1 cellular context compared by ENCODE assay signal in genomic region chr2:1310202-1310601, GRCh38.
TF ChIP-seq lines count a peak whose summit lies in the region.

No MANE protein-coding gene starts in this region.

TF ChIP-seq in H1, 55 proteins besides CTCF, POLR2A, EP300 and RAD21:
- TF ChIP-seq CEBPB (IDR thresholded peaks at IDR 0.05; ENCODE audit: low read depth, low read length): no peak
- TF ChIP-seq SIRT6 (IDR thresholded peaks at IDR 0.05; ENCODE audit: low read length): no peak
- TF ChIP-seq RXRA (IDR thresholded peaks at IDR 0.05; ENCODE audit: insufficient read depth, low read depth, low read length): no peak
- TF ChIP-seq YY1 (IDR thresholded peaks at IDR 0.05; ENCODE audit: low read depth, low read length): no peak
- no peak for TF ChIP-seq KDM4A (IDR thresholded peaks at IDR 0.05; ENCODE audit: low read depth, low read length, severe bottlenecking)
- TF ChIP-seq CHD7 (IDR thresholded peaks at IDR 0.05; ENCODE audit: insufficient replicate concordance, low read length): no peak
- TF ChIP-seq JUND (IDR thresholded peaks at IDR 0.05; ENCODE audit: low read length): no peak
- TF ChIP-seq HDAC6 (IDR thresholded peaks at IDR 0.05; ENCODE audit: low read depth, low read length): no peak
- no peak for TF ChIP-seq JUN (IDR thresholded peaks at IDR 0.05; ENCODE audit: low read depth, low read length)
- no peak for TF ChIP-seq TAF1 (IDR thresholded peaks at IDR 0.05; ENCODE audit: low read depth, low read length)
- TF ChIP-seq CTBP2 (IDR thresholded peaks at IDR 0.05; ENCODE audit: borderline replicate concordance, insufficient read depth, insufficient read length, low read length): no peak
- TF ChIP-seq GTF2F1 (IDR thresholded peaks at IDR 0.05; ENCODE audit: borderline replicate concordance, low read depth, low read length): no peak
- TF ChIP-seq MAX (IDR thresholded peaks at IDR 0.05): no peak
- no peak for TF ChIP-seq KDM1A (IDR thresholded peaks at IDR 0.05; ENCODE audit: borderline replicate concordance, low read length)
- no peak for TF ChIP-seq NRF1 (IDR thresholded peaks at IDR 0.05; ENCODE audit: low read depth, low read length)
